ENCODE assay signal across 24 cellular contexts in the genomic region with DNA sequence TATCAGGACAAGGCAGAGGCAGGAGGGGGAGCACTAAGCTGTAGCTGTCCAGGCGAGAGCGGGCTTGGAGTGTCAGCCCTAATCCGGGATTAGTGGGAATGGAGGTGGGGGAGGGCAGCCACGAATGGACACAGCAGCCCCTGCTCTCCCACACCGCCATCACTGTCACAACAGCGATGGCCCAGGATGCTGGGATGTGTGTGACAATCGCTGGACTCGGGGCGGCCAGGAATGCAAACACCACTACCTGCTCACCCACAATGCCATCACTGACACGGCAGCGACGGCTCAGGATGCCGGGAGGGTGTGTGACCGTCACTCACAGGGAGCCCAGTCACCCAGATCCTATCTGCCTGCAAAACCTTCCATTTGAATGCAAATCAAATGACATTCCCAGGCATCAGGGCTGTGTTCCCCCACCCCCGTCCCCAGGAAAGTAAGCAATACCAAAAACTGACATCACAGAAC. TPM values are rescaled to one million over a fixed set of nuclear protein-coding genes. Genes with fewer than 3 reads are reported as not detected.
DNase-seq lines count a peak whose midpoint lies in the region; ATAC-seq and TF ChIP-seq lines count a peak whose summit lies in the region.
"Had no signal": no experiment of that assay in that cellular context is flagged by ENCODE, and none has a peak within 500 bp of the region (broad histone marks: within the 10 kb centered on the region; RNA-seq: fewer than 3 reads in every experiment).

No MANE protein-coding gene starts in this region.

- in situ Hi-C loops in Caki2 (cut with HindIII; ENCODE audit: low pct_unique_long_range_greater_than_20kb, low sequenced_read_pairs), result no loop called here

- DNase-seq in Caki2 (ENCODE audit: low read depth), result peak; percentile 48
- DNase-seq in NCI-H526 (lab: John Stamatoyannopoulos, UW), result peak; percentile 70 to 88
- DNase-seq in chondrocyte (ENCODE audit: low spot score), result peak; percentile 52
- no peak for DNase-seq in NCI-H2107 treated with DMSO at 0.1 percent for 48 hours (lab: John Stamatoyannopoulos, UW; ENCODE audit: unreplicated experiment)
- no peak for DNase-seq in caudate nucleus (lab: John Stamatoyannopoulos, UW)
- DNase-seq: body of pancreas; C1 segment of cervical spinal cord; dermis blood vessel endothelial cell; DMS153; foreskin melanocyte; hippocampal formation; left colon; mucosa of descending colon; NCI-H1105; NCI-H510A treated with DMSO at 0.1 percent for 48 hours; nucleus accumbens; SJCRH30; stimulated activated CD4-positive, alpha-beta T cell treated with anti-CD3 and anti-CD28 coated beads, Interleukin-15, amount 100 ng/mL, for 24 hours; T-helper 2 cell had no signal

- H3K36me3 Mint-ChIP-seq in chondrocyte (ENCODE audit: low read depth) (no peaks in the 10 kb centered on the region), nephron (ENCODE audit: low read depth) (no peaks in the 10 kb centered on the region)
- H3K36me3 Mint-ChIP-seq: activated naive CD4-positive, alpha-beta T cell treated with anti-CD3 and anti-CD28 coated beads, Interleukin-2, amount 50 U/mL, for 24 hours had no signal

- H3K4me3 Mint-ChIP-seq in chondrocyte (ENCODE audit: unreplicated experiment) (no peak overlapping the region), nephron (peak overlapping the region; percentile 64 to 81 (median 76))
- H3K4me3 Mint-ChIP-seq: activated naive CD4-positive, alpha-beta T cell treated with anti-CD3 and anti-CD28 coated beads, Interleukin-2, amount 50 U/mL, for 24 hours had no signal

- no peak overlapping the region for H3K27ac ChIP-seq in caudate nucleus (ENCODE audit: low read depth, low read length)
- H3K27ac ChIP-seq: body of pancreas, epithelial cell of prostate, SJCRH30 had no signal

- ATAC-seq in HG03354 (IDR thresholded peaks at IDR 0.05; ENCODE audit: poor library complexity, severe bottlenecking, unreplicated experiment) (no peak), GM21390 (IDR thresholded peaks at IDR 0.05; ENCODE audit: unreplicated experiment) (no peak)
- ATAC-seq: body of pancreas, left colon, mucosa of descending colon had no signal

- H3K9me3 Mint-ChIP-seq in chondrocyte (ENCODE audit: low read depth), result no peaks in the 10 kb centered on the region
- H3K9me3 Mint-ChIP-seq in nephron, result no peaks in the 10 kb centered on the region
- H3K9me3 Mint-ChIP-seq: activated naive CD4-positive, alpha-beta T cell treated with anti-CD3 and anti-CD28 coated beads, Interleukin-2, amount 50 U/mL, for 24 hours had no signal

- H3K27ac Mint-ChIP-seq in chondrocyte (ENCODE audit: unreplicated experiment) (no peak overlapping the region), nephron (no peak overlapping the region)
- H3K27ac Mint-ChIP-seq: activated naive CD4-positive, alpha-beta T cell treated with anti-CD3 and anti-CD28 coated beads, Interleukin-2, amount 50 U/mL, for 24 hours had no signal

- TF ChIP-seq CTCF in chondrocyte (IDR thresholded peaks at IDR 0.05) (no peak), nephron (IDR thresholded peaks at IDR 0.05; ENCODE audit: unreplicated experiment in 3 of 3) (no peak)

- H3K4me1 Mint-ChIP-seq in chondrocyte (ENCODE audit: low read depth) (peaks cover 18% of the 10 kb centered on the region), nephron (peaks cover 31% of the 10 kb centered on the region)

- H3K27me3 Mint-ChIP-seq in chondrocyte (ENCODE audit: low read depth) (no peaks in the 10 kb centered on the region), nephron (ENCODE audit: low read depth) (peaks cover 8% of the 10 kb centered on the region)
- H3K27me3 Mint-ChIP-seq: activated naive CD4-positive, alpha-beta T cell treated with anti-CD3 and anti-CD28 coated beads, Interleukin-2, amount 50 U/mL, for 24 hours had no signal

RNA-seq across cellular contexts. Expression of gene C2CD2, which starts 2.8 kb away (rescaled TPM):
- 11.7 and 19.7 TPM in 2 replicates for total RNA-seq in Caki2 (2014; rRNA removed; shearing (Covaris generic); ENCODE audit: low replicate concordance)
- total RNA-seq in chondrocyte, result 8.9 to 18.2 TPM (median 18.1 TPM) in 3 replicates

RNA-seq across cellular contexts. Expression of gene ZBTB21, which starts 59.2 kb away (rescaled TPM):
- total RNA-seq in Caki2 (2014; rRNA removed; shearing (Covaris generic); ENCODE audit: low replicate concordance), result 3.3 and 12.5 TPM in 2 replicates
- total RNA-seq in chondrocyte, result 18.0 to 21.2 TPM (median 18.6 TPM) in 3 replicates

Comparison
In these comparisons a context has a peak if more than half of its experiments do, and no peak if none do; other contexts are left out.
1. DNase-seq: peak in Caki2 (single experiment), NCI-H526 (2 of 2) and chondrocyte (single experiment); none in NCI-H2107 treated with DMSO at 0.1 percent for 48 hours (single experiment) and caudate nucleus (0 of 61).